Comparison of ENCODE assay signal across 1 cellular context in the genomic region with DNA sequence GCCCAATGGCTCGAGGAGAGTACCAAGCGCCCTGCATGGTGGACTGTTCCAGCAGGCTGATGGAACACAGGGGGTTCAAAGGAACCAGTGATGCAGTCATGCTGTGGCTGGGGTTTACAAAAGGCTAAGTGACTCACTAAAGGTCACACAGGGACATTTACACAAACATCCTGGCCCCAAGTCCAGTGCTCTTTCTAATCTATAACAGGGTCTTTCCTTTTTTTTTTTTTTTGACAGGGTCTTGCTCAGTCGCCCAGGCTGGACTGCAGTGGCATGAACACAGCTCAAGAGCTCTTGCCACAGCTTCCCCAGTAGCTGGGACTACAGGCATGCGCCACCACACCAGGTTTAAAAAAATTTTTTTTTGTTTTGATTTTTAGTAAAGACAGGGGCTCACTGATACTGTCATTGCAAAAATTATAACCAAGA.
TF ChIP-seq lines count a peak whose summit lies in the region.

No MANE protein-coding gene starts in this region.

TF ChIP-seq in HepG2, 621 proteins besides CTCF, POLR2A, EP300 and RAD21 (continued from another document and continues in another):
- TF ChIP-seq, protein P1, sequence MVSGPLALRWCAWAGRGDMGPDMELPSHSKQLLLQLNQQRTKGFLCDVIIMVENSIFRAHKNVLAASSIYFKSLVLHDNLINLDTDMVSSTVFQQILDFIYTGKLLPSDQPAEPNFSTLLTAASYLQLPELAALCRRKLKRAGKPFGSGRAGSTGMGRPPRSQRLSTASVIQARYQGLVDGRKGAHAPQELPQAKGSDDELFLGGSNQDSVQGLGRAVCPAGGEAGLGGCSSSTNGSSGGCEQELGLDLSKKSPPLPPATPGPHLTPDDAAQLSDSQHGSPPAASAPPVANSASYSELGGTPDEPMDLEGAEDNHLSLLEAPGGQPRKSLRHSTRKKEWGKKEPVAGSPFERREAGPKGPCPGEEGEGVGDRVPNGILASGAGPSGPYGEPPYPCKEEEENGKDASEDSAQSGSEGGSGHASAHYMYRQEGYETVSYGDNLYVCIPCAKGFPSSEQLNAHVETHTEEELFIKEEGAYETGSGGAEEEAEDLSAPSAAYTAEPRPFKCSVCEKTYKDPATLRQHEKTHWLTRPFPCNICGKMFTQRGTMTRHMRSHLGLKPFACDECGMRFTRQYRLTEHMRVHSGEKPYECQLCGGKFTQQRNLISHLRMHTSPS (CRISPR knock-in tag; IDR thresholded peaks at IDR 0.05; ENCODE audit: low read depth), result no peak
- TF ChIP-seq, protein P2, sequence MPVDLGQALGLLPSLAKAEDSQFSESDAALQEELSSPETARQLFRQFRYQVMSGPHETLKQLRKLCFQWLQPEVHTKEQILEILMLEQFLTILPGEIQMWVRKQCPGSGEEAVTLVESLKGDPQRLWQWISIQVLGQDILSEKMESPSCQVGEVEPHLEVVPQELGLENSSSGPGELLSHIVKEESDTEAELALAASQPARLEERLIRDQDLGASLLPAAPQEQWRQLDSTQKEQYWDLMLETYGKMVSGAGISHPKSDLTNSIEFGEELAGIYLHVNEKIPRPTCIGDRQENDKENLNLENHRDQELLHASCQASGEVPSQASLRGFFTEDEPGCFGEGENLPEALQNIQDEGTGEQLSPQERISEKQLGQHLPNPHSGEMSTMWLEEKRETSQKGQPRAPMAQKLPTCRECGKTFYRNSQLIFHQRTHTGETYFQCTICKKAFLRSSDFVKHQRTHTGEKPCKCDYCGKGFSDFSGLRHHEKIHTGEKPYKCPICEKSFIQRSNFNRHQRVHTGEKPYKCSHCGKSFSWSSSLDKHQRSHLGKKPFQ (CRISPR knock-in tag; IDR thresholded peaks at IDR 0.05; ENCODE audit: insufficient replicate concordance), result no peak
- TF ChIP-seq, protein P3, sequence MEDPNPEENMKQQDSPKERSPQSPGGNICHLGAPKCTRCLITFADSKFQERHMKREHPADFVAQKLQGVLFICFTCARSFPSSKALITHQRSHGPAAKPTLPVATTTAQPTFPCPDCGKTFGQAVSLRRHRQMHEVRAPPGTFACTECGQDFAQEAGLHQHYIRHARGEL (CRISPR knock-in tag; IDR thresholded peaks at IDR 0.05), result no peak
- TF ChIP-seq HHEX (CRISPR knock-in tag; IDR thresholded peaks at IDR 0.05), result 0 out of 2 replicates have a peak, but pooled peaks have one; percentile 47
- peak; percentile 28; the same call in 1 of the 2 replicates for TF ChIP-seq ZNF629 (CRISPR knock-in tag; conservative IDR thresholded peaks at IDR 0.05)
- no peak for TF ChIP-seq SMAD9 (CRISPR knock-in tag; IDR thresholded peaks at IDR 0.05)
- TF ChIP-seq, protein P4, sequence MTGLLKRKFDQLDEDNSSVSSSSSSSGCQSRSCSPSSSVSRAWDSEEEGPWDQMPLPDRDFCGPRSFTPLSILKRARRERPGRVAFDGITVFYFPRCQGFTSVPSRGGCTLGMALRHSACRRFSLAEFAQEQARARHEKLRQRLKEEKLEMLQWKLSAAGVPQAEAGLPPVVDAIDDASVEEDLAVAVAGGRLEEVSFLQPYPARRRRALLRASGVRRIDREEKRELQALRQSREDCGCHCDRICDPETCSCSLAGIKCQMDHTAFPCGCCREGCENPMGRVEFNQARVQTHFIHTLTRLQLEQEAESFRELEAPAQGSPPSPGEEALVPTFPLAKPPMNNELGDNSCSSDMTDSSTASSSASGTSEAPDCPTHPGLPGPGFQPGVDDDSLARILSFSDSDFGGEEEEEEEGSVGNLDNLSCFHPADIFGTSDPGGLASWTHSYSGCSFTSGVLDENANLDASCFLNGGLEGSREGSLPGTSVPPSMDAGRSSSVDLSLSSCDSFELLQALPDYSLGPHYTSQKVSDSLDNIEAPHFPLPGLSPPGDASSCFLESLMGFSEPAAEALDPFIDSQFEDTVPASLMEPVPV (CRISPR knock-in tag; IDR thresholded peaks at IDR 0.05), result no peak
- TF ChIP-seq ZNF331 (CRISPR knock-in tag; IDR thresholded peaks at IDR 0.05), result peak; percentile 63; the same call in 1 of the 2 replicates
- TF ChIP-seq, protein P5, sequence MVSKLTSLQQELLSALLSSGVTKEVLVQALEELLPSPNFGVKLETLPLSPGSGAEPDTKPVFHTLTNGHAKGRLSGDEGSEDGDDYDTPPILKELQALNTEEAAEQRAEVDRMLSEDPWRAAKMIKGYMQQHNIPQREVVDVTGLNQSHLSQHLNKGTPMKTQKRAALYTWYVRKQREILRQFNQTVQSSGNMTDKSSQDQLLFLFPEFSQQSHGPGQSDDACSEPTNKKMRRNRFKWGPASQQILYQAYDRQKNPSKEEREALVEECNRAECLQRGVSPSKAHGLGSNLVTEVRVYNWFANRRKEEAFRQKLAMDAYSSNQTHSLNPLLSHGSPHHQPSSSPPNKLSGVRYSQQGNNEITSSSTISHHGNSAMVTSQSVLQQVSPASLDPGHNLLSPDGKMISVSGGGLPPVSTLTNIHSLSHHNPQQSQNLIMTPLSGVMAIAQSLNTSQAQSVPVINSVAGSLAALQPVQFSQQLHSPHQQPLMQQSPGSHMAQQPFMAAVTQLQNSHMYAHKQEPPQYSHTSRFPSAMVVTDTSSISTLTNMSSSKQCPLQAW (CRISPR knock-in tag; IDR thresholded peaks at IDR 0.05), result no peak; the same call in 1 of the 2 replicates
- TF ChIP-seq, protein P6, sequence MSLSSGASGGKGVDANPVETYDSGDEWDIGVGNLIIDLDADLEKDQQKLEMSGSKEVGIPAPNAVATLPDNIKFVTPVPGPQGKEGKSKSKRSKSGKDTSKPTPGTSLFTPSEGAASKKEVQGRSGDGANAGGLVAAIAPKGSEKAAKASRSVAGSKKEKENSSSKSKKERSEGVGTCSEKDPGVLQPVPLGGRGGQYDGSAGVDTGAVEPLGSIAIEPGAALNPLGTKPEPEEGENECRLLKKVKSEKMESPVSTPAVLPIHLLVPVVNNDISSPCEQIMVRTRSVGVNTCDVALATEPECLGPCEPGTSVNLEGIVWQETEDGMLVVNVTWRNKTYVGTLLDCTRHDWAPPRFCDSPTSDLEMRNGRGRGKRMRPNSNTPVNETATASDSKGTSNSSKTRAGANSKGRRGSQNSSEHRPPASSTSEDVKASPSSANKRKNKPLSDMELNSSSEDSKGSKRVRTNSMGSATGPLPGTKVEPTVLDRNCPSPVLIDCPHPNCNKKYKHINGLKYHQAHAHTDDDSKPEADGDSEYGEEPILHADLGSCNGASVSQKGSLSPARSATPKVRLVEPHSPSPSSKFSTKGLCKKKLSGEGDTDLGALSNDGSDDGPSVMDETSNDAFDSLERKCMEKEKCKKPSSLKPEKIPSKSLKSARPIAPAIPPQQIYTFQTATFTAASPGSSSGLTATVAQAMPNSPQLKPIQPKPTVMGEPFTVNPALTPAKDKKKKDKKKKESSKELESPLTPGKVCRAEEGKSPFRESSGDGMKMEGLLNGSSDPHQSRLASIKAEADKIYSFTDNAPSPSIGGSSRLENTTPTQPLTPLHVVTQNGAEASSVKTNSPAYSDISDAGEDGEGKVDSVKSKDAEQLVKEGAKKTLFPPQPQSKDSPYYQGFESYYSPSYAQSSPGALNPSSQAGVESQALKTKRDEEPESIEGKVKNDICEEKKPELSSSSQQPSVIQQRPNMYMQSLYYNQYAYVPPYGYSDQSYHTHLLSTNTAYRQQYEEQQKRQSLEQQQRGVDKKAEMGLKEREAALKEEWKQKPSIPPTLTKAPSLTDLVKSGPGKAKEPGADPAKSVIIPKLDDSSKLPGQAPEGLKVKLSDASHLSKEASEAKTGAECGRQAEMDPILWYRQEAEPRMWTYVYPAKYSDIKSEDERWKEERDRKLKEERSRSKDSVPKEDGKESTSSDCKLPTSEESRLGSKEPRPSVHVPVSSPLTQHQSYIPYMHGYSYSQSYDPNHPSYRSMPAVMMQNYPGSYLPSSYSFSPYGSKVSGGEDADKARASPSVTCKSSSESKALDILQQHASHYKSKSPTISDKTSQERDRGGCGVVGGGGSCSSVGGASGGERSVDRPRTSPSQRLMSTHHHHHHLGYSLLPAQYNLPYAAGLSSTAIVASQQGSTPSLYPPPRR (CRISPR knock-in tag; IDR thresholded peaks at IDR 0.05; ENCODE audit: borderline replicate concordance), result peak; percentile 77; the same call in 1 of the 2 replicates
- TF ChIP-seq ZNF782 (CRISPR knock-in tag; IDR thresholded peaks at IDR 0.05; ENCODE audit: borderline replicate concordance), result no peak
- no peak for TF ChIP-seq AGO2 (optimal IDR thresholded peaks at IDR 0.05; ENCODE audit: low read depth, low read length)
- TF ChIP-seq GTF3A (CRISPR knock-in tag; conservative IDR thresholded peaks at IDR 0.05), result no peak
- TF ChIP-seq NBN (conservative IDR thresholded peaks at IDR 0.05), result no peak
- no peak for TF ChIP-seq STAT5B (CRISPR knock-in tag; IDR thresholded peaks at IDR 0.05)
- no peak for TF ChIP-seq ZNF619 (CRISPR knock-in tag; IDR thresholded peaks at IDR 0.05)
- no peak for TF ChIP-seq RARG (CRISPR knock-in tag; IDR thresholded peaks at IDR 0.05; ENCODE audit: low read depth)
- no peak for TF ChIP-seq ZNF850 (CRISPR knock-in tag; conservative IDR thresholded peaks at IDR 0.05)
- TF ChIP-seq SIX1 (CRISPR knock-in tag; IDR thresholded peaks at IDR 0.05; ENCODE audit: borderline replicate concordance), result peak; percentile 17; the same call in 1 of the 2 replicates
- TF ChIP-seq ZSCAN31 (CRISPR knock-in tag; IDR thresholded peaks at IDR 0.05; ENCODE audit: low read depth), result 0 out of 2 replicates have a peak, but pooled peaks have one; percentile 52
- TF ChIP-seq ZNF607 (CRISPR knock-in tag; IDR thresholded peaks at IDR 0.05; ENCODE audit: borderline replicate concordance), result no peak; the same call in 1 of the 2 replicates
- TF ChIP-seq TEAD2 (CRISPR knock-in tag; IDR thresholded peaks at IDR 0.05), result no peak
- TF ChIP-seq PHF20 (CRISPR knock-in tag; IDR thresholded peaks at IDR 0.05), result no peak
- peak; percentile 87 for TF ChIP-seq ZMYM3 (CRISPR knock-in tag; IDR thresholded peaks at IDR 0.05)
- TF ChIP-seq BORCS8-MEF2B (CRISPR knock-in tag; IDR thresholded peaks at IDR 0.05), result no peak
- TF ChIP-seq, protein P7, sequence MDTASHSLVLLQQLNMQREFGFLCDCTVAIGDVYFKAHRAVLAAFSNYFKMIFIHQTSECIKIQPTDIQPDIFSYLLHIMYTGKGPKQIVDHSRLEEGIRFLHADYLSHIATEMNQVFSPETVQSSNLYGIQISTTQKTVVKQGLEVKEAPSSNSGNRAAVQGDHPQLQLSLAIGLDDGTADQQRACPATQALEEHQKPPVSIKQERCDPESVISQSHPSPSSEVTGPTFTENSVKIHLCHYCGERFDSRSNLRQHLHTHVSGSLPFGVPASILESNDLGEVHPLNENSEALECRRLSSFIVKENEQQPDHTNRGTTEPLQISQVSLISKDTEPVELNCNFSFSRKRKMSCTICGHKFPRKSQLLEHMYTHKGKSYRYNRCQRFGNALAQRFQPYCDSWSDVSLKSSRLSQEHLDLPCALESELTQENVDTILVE (CRISPR knock-in tag; IDR thresholded peaks at IDR 0.05), result no peak
- TF ChIP-seq PHF21A (CRISPR knock-in tag; IDR thresholded peaks at IDR 0.05), result peak; percentile 80; the same call in 1 of the 2 replicates
- TF ChIP-seq SPEN (CRISPR knock-in tag; IDR thresholded peaks at IDR 0.05; ENCODE audit: low read depth), result no peak; the same call in 1 of the 2 replicates
- no peak for TF ChIP-seq ARNT (IDR thresholded peaks at IDR 0.05)
- TF ChIP-seq ZNF225 (CRISPR knock-in tag; IDR thresholded peaks at IDR 0.05), result no peak
- TF ChIP-seq ZNF33A (CRISPR knock-in tag; IDR thresholded peaks at IDR 0.05; ENCODE audit: borderline replicate concordance), result no peak
- no peak for TF ChIP-seq FOXM1 (CRISPR knock-in tag; IDR thresholded peaks at IDR 0.05)
- TF ChIP-seq ZSCAN20 (CRISPR knock-in tag; IDR thresholded peaks at IDR 0.05; ENCODE audit: borderline replicate concordance), result no peak
- no peak for TF ChIP-seq NONO (IDR thresholded peaks at IDR 0.05)
- 0 out of 2 replicates have a peak, but pooled peaks have one; percentile 11 for TF ChIP-seq NONO (CRISPR knock-in tag; conservative IDR thresholded peaks at IDR 0.05)
- TF ChIP-seq DMAP1 (CRISPR knock-in tag; IDR thresholded peaks at IDR 0.05), result peak; percentile 46; the same call in 1 of the 2 replicates
- TF ChIP-seq HDAC1 (CRISPR knock-in tag; IDR thresholded peaks at IDR 0.05), result 0 out of 2 replicates have a peak, but pooled peaks have one; percentile 52
- no peak for TF ChIP-seq TOE1 (CRISPR knock-in tag; IDR thresholded peaks at IDR 0.05)
- TF ChIP-seq, protein P8, sequence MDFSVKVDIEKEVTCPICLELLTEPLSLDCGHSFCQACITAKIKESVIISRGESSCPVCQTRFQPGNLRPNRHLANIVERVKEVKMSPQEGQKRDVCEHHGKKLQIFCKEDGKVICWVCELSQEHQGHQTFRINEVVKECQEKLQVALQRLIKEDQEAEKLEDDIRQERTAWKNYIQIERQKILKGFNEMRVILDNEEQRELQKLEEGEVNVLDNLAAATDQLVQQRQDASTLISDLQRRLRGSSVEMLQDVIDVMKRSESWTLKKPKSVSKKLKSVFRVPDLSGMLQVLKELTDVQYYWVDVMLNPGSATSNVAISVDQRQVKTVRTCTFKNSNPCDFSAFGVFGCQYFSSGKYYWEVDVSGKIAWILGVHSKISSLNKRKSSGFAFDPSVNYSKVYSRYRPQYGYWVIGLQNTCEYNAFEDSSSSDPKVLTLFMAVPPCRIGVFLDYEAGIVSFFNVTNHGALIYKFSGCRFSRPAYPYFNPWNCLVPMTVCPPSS (IDR thresholded peaks at IDR 0.05), result no peak
- TF ChIP-seq ZNF674 (CRISPR knock-in tag; IDR thresholded peaks at IDR 0.05; ENCODE audit: low read depth), result no peak
- TF ChIP-seq RFX5 (IDR thresholded peaks at IDR 0.05; ENCODE audit: low read depth, low read length), result no peak
- TF ChIP-seq ZNF468 (CRISPR knock-in tag; IDR thresholded peaks at IDR 0.05), result no peak
- no peak for TF ChIP-seq CENPT (CRISPR knock-in tag; IDR thresholded peaks at IDR 0.05; ENCODE audit: low read depth)
- no peak for TF ChIP-seq ZNF781 (CRISPR knock-in tag; IDR thresholded peaks at IDR 0.05; ENCODE audit: borderline replicate concordance, not compliant biosample characterization)
